In genomic region chr1:14666376-14666775, GRCh38 we compare ENCODE assay signal across 23 cellular contexts.
A peak's percentile ranks its signal among the peaks of the same experiment; 100 is the strongest.
DNase-seq lines count a peak whose midpoint lies in the region; ATAC-seq and TF ChIP-seq lines count a peak whose summit lies in the region.
"Had no signal": no experiment of that assay in that cellular context is flagged by ENCODE, and none has a peak within 500 bp of the region (broad histone marks: within the 10 kb centered on the region; RNA-seq: fewer than 3 reads in every experiment).

No MANE protein-coding gene starts in this region.

- H3K27me3 Mint-ChIP-seq in MCF 10A (ENCODE audit: insufficient read depth, unreplicated experiment): no peaks in the 10 kb centered on the region
- H3K27me3 Mint-ChIP-seq: CD4-positive, alpha-beta T cell; IgD-negative memory B cell had no signal

- POLR2A ChIA-PET in MCF 10A (lab: Yijun Ruan, JAX): no interaction called here

- ATAC-seq in gastroesophageal sphincter (peak; percentile 67), HG03025 (IDR thresholded peaks at IDR 0.05; ENCODE audit: low FRiP score, unreplicated experiment) (no peak)

- H3K27ac ChIP-seq in breast epithelium (peak overlapping the region; percentile 18 to 58), gastroesophageal sphincter (peak overlapping the region in 3 of 4 donors; percentile 24 to 53 (median 24))
- H3K27ac ChIP-seq: 22Rv1, HL-60, SK-N-MC had no signal

- 61 to 63% methylated on average over 6 of the region's 6 CpGs for WGBS in gastroesophageal sphincter (ENCODE audit: low coverage in 1 of 2), 2 donors

- in situ Hi-C loops in astrocyte of the spinal cord (cut with HindIII; ENCODE audit: low sequenced_read_pairs): no loop called here

- TF ChIP-seq POLR2A in breast epithelium (IDR thresholded peaks at IDR 0.05) (no peak), gastroesophageal sphincter (IDR thresholded peaks at IDR 0.05) (no peak)

- TF ChIP-seq EP300 in gastroesophageal sphincter (IDR thresholded peaks at IDR 0.05): no peak

- intact Hi-C loops in breast epithelium (cut with DNase I; ENCODE audit: low total_unique reads) (no loop called here), MCF 10A (cut with micrococcal nuclease) (no loop called here)

- no peak for DNase-seq in breast epithelium (ENCODE audit: low spot score in 2 of 2)
- no peak for DNase-seq in MCF 10A (ENCODE audit: unreplicated experiment)
- peak; percentile 8 for DNase-seq in astrocyte of the spinal cord (ENCODE audit: low read depth, low spot score)
- DNase-seq in NCI-H226: no peak
- no peak for DNase-seq in activated CD4-positive, alpha-beta T cell treated with anti-CD3 and anti-CD28 coated beads, Interleukin-2, amount 50 U/mL, for 4 hours
- no peak for DNase-seq in DMS53 (lab: John Stamatoyannopoulos, UW)
- DNase-seq: Calu3; CD4-positive, alpha-beta T cell; H9; Karpas-422; MM.1S; NCI-H1105; NCI-H2081; NCI-H446 treated with DMSO at 0.1 percent for 48 hours; NCI-H69; NK-92 treated with Interleukin-12 subunit alpha and Interleukin-12 subunit beta, amount 100 ng/mL, for 24 hours; SHP77 had no signal

- CTCF ChIA-PET in MCF 10A (lab: Yijun Ruan, JAX): no interaction called here

- no peak overlapping the region for H3K4me3 Mint-ChIP-seq in MCF 10A (ENCODE audit: unreplicated experiment)
- H3K4me3 Mint-ChIP-seq: CD4-positive, alpha-beta T cell; H9; IgD-negative memory B cell had no signal

- H3K9me3 ChIP-seq in breast epithelium (no peaks in the 10 kb centered on the region), gastroesophageal sphincter (no peaks in the 10 kb centered on the region)

- H3K27ac Mint-ChIP-seq in MCF 10A (ENCODE audit: low read depth, unreplicated experiment): no peak overlapping the region
- H3K27ac Mint-ChIP-seq: CD4-positive, alpha-beta T cell; IgD-negative memory B cell had no signal

- H3K9me3 Mint-ChIP-seq in MCF 10A (ENCODE audit: unreplicated experiment): no peaks in the 10 kb centered on the region
- H3K9me3 Mint-ChIP-seq: CD4-positive, alpha-beta T cell; H9; IgD-negative memory B cell had no signal

- no peaks in the 10 kb centered on the region for H3K4me1 ChIP-seq in breast epithelium
- H3K4me1 ChIP-seq in gastroesophageal sphincter: peaks cover 0 to 7% (median 0%) of the 10 kb centered on the region in 3 donors

- TF ChIP-seq CTCF in breast epithelium (IDR thresholded peaks at IDR 0.05) (no peak), MCF 10A (IDR thresholded peaks at IDR 0.05; ENCODE audit: unreplicated experiment) (no peak), astrocyte of the spinal cord (IDR thresholded peaks at IDR 0.05; ENCODE audit: low read depth, low read length) (no peak), gastroesophageal sphincter (IDR thresholded peaks at IDR 0.05) (no peak)

- peaks cover 9% of the 10 kb centered on the region for H3K4me1 Mint-ChIP-seq in MCF 10A (ENCODE audit: insufficient read depth, unreplicated experiment)
- H3K4me1 Mint-ChIP-seq: IgD-negative memory B cell had no signal

- BruUV-seq in MCF 10A (replicated peaks; lab: Mats Ljungman, UMichigan): no TSS peak

- H3K4me3 ChIP-seq in breast epithelium: no peak overlapping the region
- H3K4me3 ChIP-seq in astrocyte of the spinal cord (ENCODE audit: low read depth, low read length): no peak overlapping the region
- H3K4me3 ChIP-seq in gastroesophageal sphincter: no peak overlapping the region
- H3K4me3 ChIP-seq: SK-N-MC had no signal

- H3K36me3 ChIP-seq in breast epithelium (no peaks in the 10 kb centered on the region), gastroesophageal sphincter (no peaks in the 10 kb centered on the region)

- no peaks in the 10 kb centered on the region for H3K36me3 Mint-ChIP-seq in MCF 10A (ENCODE audit: insufficient read depth, unreplicated experiment)
- H3K36me3 Mint-ChIP-seq: IgD-negative memory B cell had no signal

- H3K27me3 ChIP-seq in breast epithelium: no peaks in the 10 kb centered on the region
- peaks cover 6% of the 10 kb centered on the region for H3K27me3 ChIP-seq in gastroesophageal sphincter
